In the genomic region with DNA sequence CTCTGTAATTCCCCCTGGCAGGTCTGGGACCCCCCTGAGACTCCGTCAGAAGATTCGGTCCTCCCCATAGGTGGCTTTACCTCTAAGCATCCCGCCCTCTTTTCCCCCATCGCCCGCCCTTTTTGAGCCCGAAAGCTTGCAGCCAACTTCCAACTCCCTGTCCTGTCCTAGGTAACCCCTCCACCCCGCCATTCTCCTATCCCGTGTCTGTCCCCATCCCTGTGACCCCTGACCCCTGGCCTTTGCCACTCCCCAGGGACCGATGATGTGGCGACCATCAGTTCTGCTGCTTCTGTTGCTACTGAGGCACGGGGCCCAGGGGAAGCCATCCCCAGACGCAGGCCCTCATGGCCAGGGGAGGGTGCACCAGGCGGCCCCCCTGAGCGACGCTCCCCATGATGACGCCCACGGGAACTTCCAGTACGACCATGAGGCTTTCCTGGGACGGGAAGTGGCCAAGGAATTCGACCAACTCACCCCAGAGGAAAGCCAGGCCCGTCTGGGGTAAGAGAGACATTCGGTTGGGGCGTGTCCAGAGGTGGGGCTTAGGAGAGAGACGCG, we compare ENCODE assay signal across 9 cellular contexts. TPM values are rescaled to one million over a fixed set of nuclear protein-coding genes. Genes with fewer than 3 reads are reported as not detected.
DNase-seq lines count a peak whose midpoint lies in the region; ATAC-seq, FAIRE-seq and TF ChIP-seq lines count a peak whose summit lies in the region.
"Had no signal": no experiment of that assay in that cellular context is flagged by ENCODE, and none has a peak within 500 bp of the region (broad histone marks: within the 10 kb centered on the region; RNA-seq: fewer than 3 reads in every experiment).

No MANE protein-coding gene starts in this region.

- H3K9me3 Mint-ChIP-seq in natural killer cell: no peaks in the 10 kb centered on the region

- FAIRE-seq in endothelial cell of umbilical vein (lab: Jason Lieb, UNC): peak; percentile 53
- FAIRE-seq: bronchial epithelial cell had no signal

- H3K4me2 ChIP-seq in endothelial cell of umbilical vein (ENCODE audit: insufficient read depth, low read length): peak overlapping the region; percentile 55

- dilution Hi-C loops in endothelial cell of umbilical vein (cut with MboI; ENCODE audit: extremely low pct_ligation_motif_present, low sequenced_read_pairs): no loop called here

- H4K20me1 ChIP-seq in endothelial cell of umbilical vein (replicated peaks; ENCODE audit: control insufficient read depth, extremely low read depth, insufficient read depth, low read length): no peaks in the 10 kb centered on the region

- TF ChIP-seq POLR2A in endothelial cell of umbilical vein (IDR thresholded peaks at IDR 0.05; ENCODE audit: low read depth, low read length): no peak

- H3K27ac ChIP-seq in endothelial cell of umbilical vein (ENCODE audit: insufficient read depth, low read depth, low read length): peak overlapping the region; percentile 62

- CTCF ChIA-PET in endothelial cell of umbilical vein (lab: Charles Lee): interaction anchor here (0.6 to 2.1 kb wide), 7 partner anchors 10 to 42 kb away, joined by 3 to 11 read pairs (median 4); no protein-coding TSS in a partner anchor

- H3K4me1 ChIP-seq in endothelial cell of umbilical vein (ENCODE audit: control insufficient read depth, extremely low read depth, insufficient read depth, low read length): peaks cover 1% of the 10 kb centered on the region

- H3K79me2 ChIP-seq in endothelial cell of umbilical vein (ENCODE audit: control insufficient read depth, insufficient read depth, low read length): peaks cover 5% of the 10 kb centered on the region

- intact Hi-C loops in endothelial cell of umbilical vein (cut with micrococcal nuclease): loop anchor here (2.0 kb wide), 1 partner anchor 19 kb away; no protein-coding TSS in a partner anchor
- intact Hi-C loops in natural killer cell (cut with micrococcal nuclease): no loop called here

- peak overlapping the region; percentile 72 for H2AFZ ChIP-seq in endothelial cell of umbilical vein (ENCODE audit: low read depth, low read length)

- no peaks in the 10 kb centered on the region for H3K9me3 ChIP-seq in endothelial cell of umbilical vein (replicated peaks; ENCODE audit: control insufficient read depth, insufficient read depth, low read length)

- BruUV-seq in endothelial cell of umbilical vein (replicated peaks; lab: Mats Ljungman, UMichigan): TSS peak; percentile 62

- peaks cover 4 to 10% of the 10 kb centered on the region in 2 donors for H3K27me3 Mint-ChIP-seq in natural killer cell (ENCODE audit: low read depth in 2 of 2)

- no peaks in the 10 kb centered on the region for H3K36me3 Mint-ChIP-seq in natural killer cell

- H3K9ac ChIP-seq in endothelial cell of umbilical vein (replicated peaks; ENCODE audit: extremely low read depth, insufficient read depth, low read length): peak overlapping the region; percentile 72

- H3K4me3 ChIP-seq in AG10803 (ENCODE audit: low read length) (peak overlapping the region; percentile 90), LNCaP clone FGC (ENCODE audit: low read depth, low read length) (peak overlapping the region; percentile 44), endothelial cell of umbilical vein (replicated peaks in 1 of 3; ENCODE audit: insufficient read depth in 1 of 3, low read depth in 1 of 3, low read length in 3 of 3) (peak overlapping the region; percentile 21 to 45 (median 42))

- H3K36me3 ChIP-seq in endothelial cell of umbilical vein (ENCODE audit: control insufficient read depth in 2 of 2, extremely low read depth in 1 of 2, insufficient read depth in 2 of 2, low read length in 2 of 2): peaks cover 2 to 12% of the 10 kb centered on the region in 2 experiments

- no peaks in the 10 kb centered on the region for H3K27me3 ChIP-seq in endothelial cell of umbilical vein (ENCODE audit: control insufficient read depth in 2 of 2, insufficient read depth in 2 of 2, low read length in 2 of 2)

- H3K9me1 ChIP-seq in endothelial cell of umbilical vein (replicated peaks; ENCODE audit: control insufficient read depth, extremely low read depth, insufficient read depth, low read length): no peaks in the 10 kb centered on the region

- no peak overlapping the region for H3K4me3 Mint-ChIP-seq in natural killer cell

- TF ChIP-seq CTCF in AG10803 (conservative IDR thresholded peaks at IDR 0.05; ENCODE audit: low read length) (no peak), LNCaP clone FGC (IDR thresholded peaks at IDR 0.05; ENCODE audit: control insufficient read depth, extremely low read depth, insufficient read depth) (no peak), endothelial cell of umbilical vein (IDR thresholded peaks at IDR 0.05; ENCODE audit: extremely low read depth in 1 of 2, insufficient read depth in 1 of 2, low read depth in 1 of 2, low read length in 2 of 2) (no peak), natural killer cell (IDR thresholded peaks at IDR 0.05) (no peak)

- POLR2A ChIA-PET in endothelial cell of umbilical vein (lab: Charles Lee): interaction anchor here (1.0 to 1.3 kb wide), 3 partner anchors 13 to 42 kb away, joined by 3 to 12 read pairs (median 5); partner anchors contain the start of gene RPS11

- H3K4me1 Mint-ChIP-seq in natural killer cell: peaks cover 14 to 21% of the 10 kb centered on the region in 2 donors

- no peak for ATAC-seq in natural killer cell

- DNase-seq in AG10803 (ENCODE audit: low read depth) (peak; percentile 81), LNCaP clone FGC (ENCODE audit: low read depth) (no peak), endothelial cell of umbilical vein (ENCODE audit: low read depth, low spot score) (peak; percentile 32), natural killer cell (no peak), inferior parietal cortex (ENCODE audit: extremely low spot score) (no peak), midbrain (lab: John Stamatoyannopoulos, UW) (no peak), DMS53 treated with DMSO at 0.1 percent for 48 hours (lab: John Stamatoyannopoulos, UW; ENCODE audit: unreplicated experiment) (no peak), COR-L47 (lab: John Stamatoyannopoulos, UW) (no peak)

- H3K27ac Mint-ChIP-seq in natural killer cell: peak overlapping the region; percentile 36 to 87

RNA-seq across cellular contexts. Expression of gene RCN3, which starts 0.5 kb away (rescaled TPM):
- 94.4 and 96.1 TPM in 2 replicates for total RNA-seq in endothelial cell of umbilical vein
- 52.7 and 68.3 TPM in 2 replicates for polyA plus RNA-seq in endothelial cell of umbilical vein
- polyA plus RNA-seq in endothelial cell of umbilical vein (2011; cell fraction: cytosol; rRNA removed): 33.7 and 37.1 TPM in 2 replicates
- 27.1 and 34.4 TPM in 2 replicates for polyA plus RNA-seq in endothelial cell of umbilical vein (2011; cell fraction: nucleus; rRNA removed)
- polyA plus RNA-seq in endothelial cell of umbilical vein (2012): 73.5 and 116 TPM in 2 replicates
- 18.1 and 19.8 TPM in 2 replicates for polyA minus RNA-seq in endothelial cell of umbilical vein
- not detected for polyA minus RNA-seq in endothelial cell of umbilical vein (2011; cell fraction: cytosol; rRNA and poly(A)+ RNA removed)
- 5.0 and 17.0 TPM in 2 replicates for polyA minus RNA-seq in endothelial cell of umbilical vein (2011; cell fraction: nucleus; rRNA and poly(A)+ RNA removed)
- total RNA-seq in natural killer cell: 1 to 10 TPM; 2.4 to 4.7 (median 3.0) TPM

RNA-seq across cellular contexts. Expression of gene FCGRT, which starts 15.8 kb away (rescaled TPM):
- 98.2 and 134 TPM in 2 replicates for total RNA-seq in endothelial cell of umbilical vein
- polyA plus RNA-seq in endothelial cell of umbilical vein: 197 and 215 TPM in 2 replicates
- 103 and 152 TPM in 2 replicates for polyA plus RNA-seq in endothelial cell of umbilical vein (2011; cell fraction: cytosol; rRNA removed)
- polyA plus RNA-seq in endothelial cell of umbilical vein (2011; cell fraction: nucleus; rRNA removed): 205 and 270 TPM in 2 replicates
- 107 and 161 TPM in 2 replicates for polyA plus RNA-seq in endothelial cell of umbilical vein (2012)
- 82.9 and 90.9 TPM in 2 replicates for polyA minus RNA-seq in endothelial cell of umbilical vein
- polyA minus RNA-seq in endothelial cell of umbilical vein (2011; cell fraction: cytosol; rRNA and poly(A)+ RNA removed): not detected
- 20.5 and 29.6 TPM in 2 replicates for polyA minus RNA-seq in endothelial cell of umbilical vein (2011; cell fraction: nucleus; rRNA and poly(A)+ RNA removed)
- total RNA-seq in natural killer cell: 10 to 100 TPM; 13.5 to 39.2 (median 19.9) TPM

RNA-seq across cellular contexts. Expression of gene RPS11, which starts 32.1 kb away (rescaled TPM):
- total RNA-seq in endothelial cell of umbilical vein: 1,764 and 1,843 TPM in 2 replicates
- 4,411 and 4,760 TPM in 2 replicates for polyA plus RNA-seq in endothelial cell of umbilical vein
- 6,177 and 6,852 TPM in 2 replicates for polyA plus RNA-seq in endothelial cell of umbilical vein (2011; cell fraction: cytosol; rRNA removed)
- polyA plus RNA-seq in endothelial cell of umbilical vein (2011; cell fraction: nucleus; rRNA removed): 1,925 and 2,062 TPM in 2 replicates
- 2,412 and 4,545 TPM in 2 replicates for polyA plus RNA-seq in endothelial cell of umbilical vein (2012)
- 1,208 and 1,339 TPM in 2 replicates for polyA minus RNA-seq in endothelial cell of umbilical vein
- 679 TPM for polyA minus RNA-seq in endothelial cell of umbilical vein (2011; cell fraction: cytosol; rRNA and poly(A)+ RNA removed)
- 152 and 167 TPM in 2 replicates for polyA minus RNA-seq in endothelial cell of umbilical vein (2011; cell fraction: nucleus; rRNA and poly(A)+ RNA removed)
- 1,000 to 10,000 TPM; 1,427 to 1,714 (median 1,549) TPM for total RNA-seq in natural killer cell

RNA-seq across cellular contexts. Expression of gene RPL13A, which starts 40.9 kb away (rescaled TPM):
- 2,291 and 2,318 TPM in 2 replicates for total RNA-seq in endothelial cell of umbilical vein
- 4,148 and 5,694 TPM in 2 replicates for polyA plus RNA-seq in endothelial cell of umbilical vein
- polyA plus RNA-seq in endothelial cell of umbilical vein (2011; cell fraction: cytosol; rRNA removed): 3,373 and 4,362 TPM in 2 replicates
- 1,170 and 1,607 TPM in 2 replicates for polyA plus RNA-seq in endothelial cell of umbilical vein (2011; cell fraction: nucleus; rRNA removed)
- polyA plus RNA-seq in endothelial cell of umbilical vein (2012): 2,404 and 6,049 TPM in 2 replicates
- 1,194 and 1,533 TPM in 2 replicates for polyA minus RNA-seq in endothelial cell of umbilical vein
- polyA minus RNA-seq in endothelial cell of umbilical vein (2011; cell fraction: cytosol; rRNA and poly(A)+ RNA removed): 1,164 TPM
- 517 and 743 TPM in 2 replicates for polyA minus RNA-seq in endothelial cell of umbilical vein (2011; cell fraction: nucleus; rRNA and poly(A)+ RNA removed)
- total RNA-seq in natural killer cell: 1,000 to 10,000 TPM; 1,881 to 2,284 (median 2,283) TPM

RNA-seq across cellular contexts. Expression of gene NOSIP, which starts 52.1 kb away (rescaled TPM):
- total RNA-seq in endothelial cell of umbilical vein (77.5 and 79.8 TPM in 2 replicates), natural killer cell (10 to 100 TPM; 46.7 to 63.6 (median 59.8) TPM)
- 128 and 199 TPM in 2 replicates for polyA plus RNA-seq in endothelial cell of umbilical vein
- polyA plus RNA-seq in endothelial cell of umbilical vein (2011; cell fraction: cytosol; rRNA removed): 127 and 148 TPM in 2 replicates
- polyA plus RNA-seq in endothelial cell of umbilical vein (2011; cell fraction: nucleus; rRNA removed): 96.2 and 134 TPM in 2 replicates
- 106 and 132 TPM in 2 replicates for polyA plus RNA-seq in endothelial cell of umbilical vein (2012)
- polyA minus RNA-seq in endothelial cell of umbilical vein: 81.8 and 82.4 TPM in 2 replicates
- polyA minus RNA-seq in endothelial cell of umbilical vein (2011; cell fraction: cytosol; rRNA and poly(A)+ RNA removed): 70.6 TPM
- polyA minus RNA-seq in endothelial cell of umbilical vein (2011; cell fraction: nucleus; rRNA and poly(A)+ RNA removed): 19.5 and 30.8 TPM in 2 replicates

Comparison
In these comparisons a context has a peak if more than half of its experiments do, and no peak if none do; other contexts are left out.
1. DNase-seq: peak in AG10803 (single experiment) and endothelial cell of umbilical vein (single experiment); none in LNCaP clone FGC (single experiment), natural killer cell (single experiment), inferior parietal cortex (single experiment), midbrain (single experiment), DMS53 treated with DMSO at 0.1 percent for 48 hours (single experiment) and COR-L47 (single experiment).
2. RNA of gene RCN3, which starts 0.5 kb away (total RNA-seq): 94.4 to 96.1 TPM in endothelial cell of umbilical vein; 2.4 to 4.7 TPM in natural killer cell; every median in the first group is over 10 times any median in the second.
3. Peak in every context shown above with its lines, with median percentiles within 50 percentile points of each other: H3K4me3 ChIP-seq.